ENCODE assay signal across 8 cellular contexts in the genomic region with DNA sequence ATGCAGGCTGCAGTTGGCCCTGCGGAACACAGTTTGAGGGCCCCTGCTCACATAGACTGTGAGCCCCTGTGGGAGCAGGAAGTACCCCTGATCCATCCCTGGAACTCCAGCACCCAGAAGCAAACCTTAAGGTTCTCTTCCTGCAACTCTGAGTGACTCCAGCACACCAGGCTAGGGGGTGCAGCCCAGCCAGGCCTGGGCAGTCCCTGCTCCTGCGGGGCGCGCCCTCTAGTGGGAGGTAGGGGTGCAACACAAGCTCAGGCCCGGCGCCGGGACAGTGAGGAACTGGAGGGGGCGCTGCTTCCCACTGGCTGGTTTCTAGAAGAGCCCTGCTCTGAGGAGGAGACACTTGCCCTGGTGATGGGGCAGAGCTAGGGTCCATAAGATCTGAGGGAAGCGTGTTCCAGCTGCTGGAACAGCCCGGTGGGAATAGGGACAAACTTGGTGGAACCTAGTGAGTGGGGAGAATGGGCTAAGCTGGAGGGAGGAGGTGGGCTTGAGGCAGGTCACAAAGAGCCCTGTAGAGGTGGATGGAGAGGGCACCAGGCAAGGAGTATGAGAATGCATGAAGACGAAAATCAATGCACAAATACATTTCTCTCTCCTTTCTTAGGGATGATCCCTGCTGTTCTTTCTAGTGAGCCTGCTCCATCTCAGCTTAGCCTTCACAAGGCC. TPM values are rescaled to one million over a fixed set of nuclear protein-coding genes. Genes with fewer than 3 reads are reported as not detected.
A peak's percentile ranks its signal among the peaks of the same experiment; 100 is the strongest.
DNase-seq lines count a peak whose midpoint lies in the region; ATAC-seq and TF ChIP-seq lines count a peak whose summit lies in the region.

No MANE protein-coding gene starts in this region.

- ATAC-seq in HG03460 (IDR thresholded peaks at IDR 0.05; ENCODE audit: unreplicated experiment) = no peak
- ATAC-seq in HG02870 (IDR thresholded peaks at IDR 0.05; ENCODE audit: unreplicated experiment) = no peak

- 77 to 100% methylated on average over 2 to 11 of the region's 11 CpGs for WGBS in endodermal cell (ENCODE audit: insufficient coverage in 1 of 2, insufficient read length in 1 of 2), 2 experiments

- peak overlapping the region; percentile 58 for H3K27ac Mint-ChIP-seq in endodermal cell
- no peak overlapping the region for H3K27ac Mint-ChIP-seq in nephron

- TF ChIP-seq CTCF in A673 (conservative IDR thresholded peaks at IDR 0.05; ENCODE audit: low read depth, low read length) (peak; percentile 99), endodermal cell (conservative IDR thresholded peaks at IDR 0.05) (peak; percentile 99), nephron (IDR thresholded peaks at IDR 0.05; ENCODE audit: unreplicated experiment in 3 of 3) (peak; percentile 28 to 49 (median 38))

- POLR2A ChIA-PET in A673 (lab: Charles Lee; ENCODE audit: low non-redundant PET) = no interaction called here

- DNase-seq in A673 (ENCODE audit: low spot score) (peak; percentile 77), GM19238 (ENCODE audit: insufficient read length, low spot score) (peak; percentile 21), NCI-H526 (lab: John Stamatoyannopoulos, UW) (peak; percentile 12 to 79), endodermal cell (peak; percentile 94)
- DNase-seq in activated CD4-positive, alpha-beta T cell treated with anti-CD3 and anti-CD28 coated beads, Interleukin-2, amount 50 U/mL, for 48 hours = peak; percentile 63 to 74

- H3K4me1 Mint-ChIP-seq in endodermal cell = peaks cover 6% of the 10 kb centered on the region
- peaks cover 24% of the 10 kb centered on the region for H3K4me1 Mint-ChIP-seq in nephron

- H3K4me3 ChIP-seq in A673 (ENCODE audit: low read depth, low read length, poor library complexity, severe bottlenecking) = no peak overlapping the region
- no peak overlapping the region for H3K4me3 ChIP-seq in endodermal cell (ENCODE audit: low read length)

- H3K9ac ChIP-seq in endodermal cell (ENCODE audit: extremely low read depth, low read length, poor library complexity, severe bottlenecking) = no peak overlapping the region

- H3K4me1 ChIP-seq in A673 (ENCODE audit: insufficient read depth, low read length, poor library complexity, severe bottlenecking) (peaks cover 6% of the 10 kb centered on the region), endodermal cell (ENCODE audit: control insufficient read depth, insufficient read depth, low read length) (no peaks in the 10 kb centered on the region)

- intact Hi-C loops in A673 (cut with micrococcal nuclease; ENCODE audit: unreplicated experiment) = loop anchor here (10.0 kb wide), 1 partner anchor 635 kb away; a partner anchor contains a TSS

- CTCF ChIA-PET in A673 (lab: Charles Lee) = interaction anchor here (0.5 to 1.5 kb wide), 11 partner anchors 9 to 233 kb away, joined by 3 to 18 read pairs (median 5); a partner anchor contains a TSS

- H3K27me3 Mint-ChIP-seq in endodermal cell (ENCODE audit: insufficient read depth) (no peaks in the 10 kb centered on the region), nephron (ENCODE audit: low read depth) (no peaks in the 10 kb centered on the region)

- no TSS peak for BruUV-seq in A673 (replicated peaks; lab: Mats Ljungman, UMichigan)

- peaks cover 7% of the 10 kb centered on the region for H3K9me3 Mint-ChIP-seq in endodermal cell
- no peaks in the 10 kb centered on the region for H3K9me3 Mint-ChIP-seq in nephron

- H3K36me3 ChIP-seq in A673 (ENCODE audit: insufficient read depth, low read length, poor library complexity, severe bottlenecking) (no peaks in the 10 kb centered on the region), endodermal cell (ENCODE audit: control insufficient read depth, insufficient read depth, low read length) (peaks cover 29% of the 10 kb centered on the region)

- no peak overlapping the region for H3K27ac ChIP-seq in A673 (ENCODE audit: low read depth, low read length, poor library complexity, severe bottlenecking)
- no peak overlapping the region for H3K27ac ChIP-seq in endodermal cell (ENCODE audit: low read depth, low read length)

- no peaks in the 10 kb centered on the region for H3K27me3 ChIP-seq in A673 (replicated peaks; ENCODE audit: insufficient read depth, low read depth, low read length, poor library complexity)
- H3K27me3 ChIP-seq in endodermal cell (ENCODE audit: control insufficient read depth, insufficient read depth, low read length, poor library complexity, severe bottlenecking) = no peaks in the 10 kb centered on the region

- H3K36me3 Mint-ChIP-seq in endodermal cell (ENCODE audit: low read depth) (peaks cover 56% of the 10 kb centered on the region), nephron (ENCODE audit: low read depth) (peaks cover 58% of the 10 kb centered on the region)

- H3K9me3 ChIP-seq in A673 (ENCODE audit: low read depth, low read length, poor library complexity, severe bottlenecking) (no peaks in the 10 kb centered on the region), endodermal cell (ENCODE audit: control insufficient read depth, low read length) (no peaks in the 10 kb centered on the region)

- H3K4me3 Mint-ChIP-seq in endodermal cell = no peak overlapping the region
- peak overlapping the region in 1 of 3 experiments; percentile 45 for H3K4me3 Mint-ChIP-seq in nephron

RNA-seq across cellular contexts. Expression of a gene that starts 5.0 kb away (rescaled TPM):
- total RNA-seq in A673 (2021) = 15.5 and 18.8 TPM in 2 replicates
- total RNA-seq in endodermal cell = 10 to 100 TPM; 11.9 to 20.8 TPM
- 10.3 TPM for polyA plus RNA-seq in endodermal cell (2013, experiment 1 of 2)
- polyA plus RNA-seq in endodermal cell (2013, experiment 2 of 2) = 10.5 TPM

RNA-seq across cellular contexts. Expression of a gene that starts 37.1 kb away (rescaled TPM):
- total RNA-seq in A673 (2021) = not detected in 2 replicates
- not detected for total RNA-seq in endodermal cell
- not detected for polyA plus RNA-seq in endodermal cell (2013, experiment 1 of 2)
- not detected for polyA plus RNA-seq in endodermal cell (2013, experiment 2 of 2)

Comparison
In these comparisons a context has a peak if more than half of its experiments do, and no peak if none do; other contexts are left out.
1. DNase-seq: peak in every context shown above with its lines; median percentile 94 in endodermal cell; 77 in A673; 68 in activated CD4-positive, alpha-beta T cell treated with anti-CD3 and anti-CD28 coated beads, Interleukin-2, amount 50 U/mL, for 48 hours; 46 in NCI-H526; 21 in GM19238.
2. CTCF ChIP-seq: peak in every context shown above with its lines; median percentile 99 in A673; 99 in endodermal cell; 38 in nephron.